16 cellular contexts compared by ENCODE assay signal in genomic region chr21:46119565-46120271, GRCh38. TPM values are rescaled to one million over a fixed set of nuclear protein-coding genes. Genes with fewer than 3 reads are reported as not detected.
A peak's percentile ranks its signal among the peaks of the same experiment; 100 is the strongest.
DNase-seq lines count a peak whose midpoint lies in the region; ATAC-seq and TF ChIP-seq lines count a peak whose summit lies in the region.
"Had no signal": no experiment of that assay in that cellular context is flagged by ENCODE, and none has a peak within 500 bp of the region (broad histone marks: within the 10 kb centered on the region; RNA-seq: fewer than 3 reads in every experiment).

No MANE protein-coding gene starts in this region.

- no peaks in the 10 kb centered on the region for H3F3A ChIP-seq in GM23338 (replicated peaks; ENCODE audit: low read depth)

- H3K4me1 ChIP-seq in left lung (no peaks in the 10 kb centered on the region), stomach smooth muscle (ENCODE audit: control insufficient read depth, insufficient read depth, low read length) (no peaks in the 10 kb centered on the region), GM23338 (ENCODE audit: insufficient read depth) (no peaks in the 10 kb centered on the region), BE2C (no peaks in the 10 kb centered on the region)
- H3K4me1 ChIP-seq: gastrocnemius medialis had no signal

- H3K36me3 Mint-ChIP-seq in activated T-cell treated with anti-CD3 and anti-CD28 coated beads, Interleukin-2, amount 50 U/mL, for 4 hours (ENCODE audit: insufficient read depth), result no peaks in the 10 kb centered on the region
- H3K36me3 Mint-ChIP-seq in WTC11, result peaks cover 15% of the 10 kb centered on the region
- H3K36me3 Mint-ChIP-seq in GM23338 (ENCODE audit: low read depth), result peaks cover 20% of the 10 kb centered on the region
- H3K36me3 Mint-ChIP-seq: activated CD4-positive, alpha-beta memory T cell treated with anti-CD3 and anti-CD28 coated beads for 36 hours had no signal

- no peaks in the 10 kb centered on the region for H3K27me3 Mint-ChIP-seq in activated T-cell treated with anti-CD3 and anti-CD28 coated beads, Interleukin-2, amount 50 U/mL, for 4 hours (ENCODE audit: low read depth)
- H3K27me3 Mint-ChIP-seq in WTC11 (ENCODE audit: low read depth) (no peaks in the 10 kb centered on the region), GM23338 (ENCODE audit: insufficient read depth, low read depth, poor library complexity) (peaks cover 3% of the 10 kb centered on the region)
- H3K27me3 Mint-ChIP-seq: activated CD4-positive, alpha-beta memory T cell treated with anti-CD3 and anti-CD28 coated beads for 36 hours had no signal

- ATAC-seq in activated T-cell treated with anti-CD3 and anti-CD28 coated beads, Interleukin-2, amount 50 U/mL, for 4 hours, result no peak
- ATAC-seq in WTC11 (no peak), left lung (no peak), GM23338 (no peak; the same call in 2 of the 3 replicates)
- ATAC-seq: gastrocnemius medialis, HCT116 had no signal

- no peaks in the 10 kb centered on the region for H4K20me1 ChIP-seq in GM23338 (replicated peaks; ENCODE audit: insufficient read depth)

- no peak overlapping the region for H3K4me2 ChIP-seq in GM23338

- no peaks in the 10 kb centered on the region for H3K79me2 ChIP-seq in GM23338 (replicated peaks; ENCODE audit: insufficient read depth)

- POLR2A ChIA-PET in WTC11 (lab: Charles Lee), result no interaction called here

- no peak overlapping the region for H3K4me3 Mint-ChIP-seq in activated T-cell treated with anti-CD3 and anti-CD28 coated beads, Interleukin-2, amount 50 U/mL, for 4 hours
- H3K4me3 Mint-ChIP-seq in WTC11 (no peak overlapping the region), GM23338 (no peak overlapping the region)
- H3K4me3 Mint-ChIP-seq: activated CD4-positive, alpha-beta memory T cell treated with anti-CD3 and anti-CD28 coated beads for 36 hours; T-helper 2 cell treated with Interferon-gamma antibody and Interleukin-4, amounts not matched to agents 5 μg/mL and 100 μg/mL, for 36 hours had no signal

- DNase-seq in activated T-cell treated with anti-CD3 and anti-CD28 coated beads, Interleukin-2, amount 50 U/mL, for 1 hour, result peak; percentile 12
- no peak for DNase-seq in activated T-cell treated with anti-CD3 and anti-CD28 coated beads, Interleukin-2, amount 50 U/mL, for 4 hours
- DNase-seq in WTC11 (ENCODE audit: low spot score) (peak; percentile 3), left lung (peak; percentile 26 to 66), GM23338 (ENCODE audit: low spot score) (no peak), BE2C (no peak), activated gamma-delta T cell (lab: John Stamatoyannopoulos, UW) (no peak)
- DNase-seq: activated CD4-positive, alpha-beta memory T cell treated with anti-CD3 and anti-CD28 coated beads for 36 hours; activated naive CD4-positive, alpha-beta T cell; NCI-H187 treated with DMSO at 0.1 percent for 48 hours; stimulated activated naive CD4-positive, alpha-beta T cell had no signal

- no peaks in the 10 kb centered on the region for H3K4me1 Mint-ChIP-seq in activated T-cell treated with anti-CD3 and anti-CD28 coated beads, Interleukin-2, amount 50 U/mL, for 4 hours (ENCODE audit: low read depth)
- no peaks in the 10 kb centered on the region for H3K4me1 Mint-ChIP-seq in WTC11
- no peaks in the 10 kb centered on the region for H3K4me1 Mint-ChIP-seq in GM23338

- peaks cover 0 to 5% of the 10 kb centered on the region in 2 donors for H3K9me3 ChIP-seq in left lung
- H3K9me3 ChIP-seq in stomach smooth muscle (ENCODE audit: control insufficient read depth in 2 of 2, low read length in 2 of 2), result peaks cover 0 to 3% of the 10 kb centered on the region in 2 donors
- H3K9me3 ChIP-seq in BE2C, result no peaks in the 10 kb centered on the region
- H3K9me3 ChIP-seq: gastrocnemius medialis had no signal

- no peak for TF ChIP-seq CTCF in WTC11 (IDR thresholded peaks at IDR 0.05)
- no peak for TF ChIP-seq CTCF in left lung (IDR thresholded peaks at IDR 0.05)
- TF ChIP-seq CTCF in GM23338 (conservative IDR thresholded peaks at IDR 0.05; ENCODE audit: low read depth in 2 of 2), result no peak
- no peak for TF ChIP-seq CTCF in BE2C (IDR thresholded peaks at IDR 0.05; ENCODE audit: low read depth, low read length)

- peaks cover 0 to 67% of the 10 kb centered on the region in 2 donors for H3K36me3 ChIP-seq in left lung
- peaks cover 89 to 94% of the 10 kb centered on the region in 2 donors for H3K36me3 ChIP-seq in stomach smooth muscle (ENCODE audit: control insufficient read depth in 2 of 2, insufficient read depth in 2 of 2, low read length in 2 of 2)
- peaks cover 5% of the 10 kb centered on the region for H3K36me3 ChIP-seq in GM23338 (ENCODE audit: insufficient read depth)
- no peaks in the 10 kb centered on the region for H3K36me3 ChIP-seq in BE2C

- no peaks in the 10 kb centered on the region for H3K9me2 ChIP-seq in GM23338 (ENCODE audit: insufficient read depth)

- H2AFZ ChIP-seq in GM23338, result no peak overlapping the region

- H3K9ac ChIP-seq in stomach smooth muscle (ENCODE audit: low read length in 2 of 2), result no peak overlapping the region

- no peaks in the 10 kb centered on the region for H3K9me3 Mint-ChIP-seq in activated T-cell treated with anti-CD3 and anti-CD28 coated beads, Interleukin-2, amount 50 U/mL, for 4 hours
- H3K9me3 Mint-ChIP-seq in WTC11 (0 out of 2 replicates have a peak, but pooled peaks cover 3% of the 10 kb centered on the region), GM23338 (0 out of 3 replicates have a peak, but pooled peaks cover 3% of the 10 kb centered on the region)
- H3K9me3 Mint-ChIP-seq: activated CD4-positive, alpha-beta memory T cell treated with anti-CD3 and anti-CD28 coated beads for 36 hours had no signal

- no peaks in the 10 kb centered on the region for H3K27me3 ChIP-seq in left lung
- H3K27me3 ChIP-seq in stomach smooth muscle (ENCODE audit: control insufficient read depth in 1 of 2, insufficient read depth in 2 of 2, low read length in 2 of 2), result no peaks in the 10 kb centered on the region
- no peaks in the 10 kb centered on the region for H3K27me3 ChIP-seq in GM23338 (ENCODE audit: insufficient read depth)
- no peaks in the 10 kb centered on the region for H3K27me3 ChIP-seq in BE2C
- H3K27me3 ChIP-seq: gastrocnemius medialis had no signal

- CTCF ChIA-PET in WTC11 (lab: Charles Lee), result no interaction called here

- H3K4me3 ChIP-seq in left lung (no peak overlapping the region), stomach smooth muscle (ENCODE audit: low read length in 2 of 2) (no peak overlapping the region), GM23338 (no peak overlapping the region), BE2C (ENCODE audit: low read depth, low read length) (no peak overlapping the region)
- H3K4me3 ChIP-seq: gastrocnemius medialis had no signal

- intact Hi-C loops in left lung (cut with DNase I), result no loop called here

- H3K27ac Mint-ChIP-seq in WTC11 (no peak overlapping the region), GM23338 (no peak overlapping the region)
- H3K27ac Mint-ChIP-seq: activated CD4-positive, alpha-beta memory T cell treated with anti-CD3 and anti-CD28 coated beads for 36 hours; T-helper 2 cell treated with Interferon-gamma antibody and Interleukin-4, amounts not matched to agents 5 μg/mL and 100 μg/mL, for 36 hours had no signal

- no peak overlapping the region for H3K27ac ChIP-seq in left lung
- peak overlapping the region; percentile 55 for H3K27ac ChIP-seq in stomach smooth muscle (ENCODE audit: low read length)
- H3K27ac ChIP-seq in GM23338 (ENCODE audit: low read depth), result no peak overlapping the region
- H3K27ac ChIP-seq: gastrocnemius medialis had no signal

TF ChIP-seq in WTC11, 78 proteins besides CTCF, POLR2A, EP300 and RAD21 (continues in another document):
- no peak for TF ChIP-seq NR1H2 (CRISPR knock-in tag; IDR thresholded peaks at IDR 0.05)
- no peak for TF ChIP-seq E2F4 (CRISPR knock-in tag; IDR thresholded peaks at IDR 0.05; ENCODE audit: borderline replicate concordance, low read depth)
- no peak for TF ChIP-seq CREM (CRISPR knock-in tag; IDR thresholded peaks at IDR 0.05)
- TF ChIP-seq TP53 (CRISPR knock-in tag; IDR thresholded peaks at IDR 0.05), result no peak
- no peak for TF ChIP-seq ZNF138 (CRISPR knock-in tag; conservative IDR thresholded peaks at IDR 0.05)

TF ChIP-seq in GM23338, 12 proteins besides CTCF, POLR2A, EP300 and RAD21 (continues in another document):
- TF ChIP-seq ZNF331 (CRISPR knock-in tag; IDR thresholded peaks at IDR 0.05; ENCODE audit: low read depth) (no peak), STAT1 (IDR thresholded peaks at IDR 0.05; ENCODE audit: unreplicated experiment) (no peak), ZNF114 (CRISPR knock-in tag; IDR thresholded peaks at IDR 0.05) (no peak), EZH2phosphoT487 (IDR thresholded peaks at IDR 0.05; ENCODE audit: unreplicated experiment) (no peak), CREB1 (CRISPR knock-in tag; IDR thresholded peaks at IDR 0.05; ENCODE audit: low read depth) (no peak), POLR2AphosphoS5 (IDR thresholded peaks at IDR 0.05; ENCODE audit: low read depth) (no peak)

RNA-seq across cellular contexts. Expression of gene COL6A2, which starts 21.8 kb away (rescaled TPM):
- total RNA-seq in activated T-cell treated with anti-CD3 and anti-CD28 coated beads, Interleukin-2, amount 50 U/mL, for 4 hours, result 1 to 10 TPM; 4.8 to 7.7 (median 5.7) TPM
- total RNA-seq in WTC11 (2021) (111 to 138 TPM (median 138 TPM) in 3 replicates), left lung (100 to 1,000 TPM; 405 to 474 TPM)
- 68.5 and 89.2 TPM in 2 replicates for total RNA-seq in GM23338 (2014; rRNA removed; shearing (Covaris generic))
- polyA plus RNA-seq in GM23338 (2016; fragmentation: Nextera tagmentation; extraction: Ambion mirVana), result 28.4 and 31.8 TPM in 2 replicates
- polyA plus RNA-seq in BE2C (2012; ENCODE audit: insufficient read depth, insufficient read length, low read depth), result 14.8 TPM

RNA-seq across cellular contexts. Expression of gene FTCD, which starts 35.7 kb away (rescaled TPM):
- under 1 TPM; 0.33 to 0.71 (median 0.40) TPM for total RNA-seq in activated T-cell treated with anti-CD3 and anti-CD28 coated beads, Interleukin-2, amount 50 U/mL, for 4 hours
- total RNA-seq in WTC11 (2021) (6.1 to 9.6 TPM (median 9.5 TPM) in 3 replicates), left lung (under 1 TPM; 0.29 to 0.38 TPM)
- 0.90 and 3.3 TPM in 2 replicates for total RNA-seq in GM23338 (2014; rRNA removed; shearing (Covaris generic))
- polyA plus RNA-seq in GM23338 (2016; fragmentation: Nextera tagmentation; extraction: Ambion mirVana), result 2.3 and 2.6 TPM in 2 replicates
- 3.1 TPM for polyA plus RNA-seq in BE2C (2012; ENCODE audit: insufficient read depth, insufficient read length, low read depth)
- total RNA-seq: M059J had no signal

Comparison
In these comparisons a context has a peak if more than half of its experiments do, and no peak if none do; other contexts are left out.
1. DNase-seq: peak in activated T-cell treated with anti-CD3 and anti-CD28 coated beads, Interleukin-2, amount 50 U/mL, for 1 hour (single experiment), WTC11 (single experiment) and left lung (2 of 2); none in activated T-cell treated with anti-CD3 and anti-CD28 coated beads, Interleukin-2, amount 50 U/mL, for 4 hours (single experiment), GM23338 (single experiment), BE2C (single experiment) and activated gamma-delta T cell (single experiment).